In genomic region chrX:91279479-91279878, GRCh38 we compare ENCODE assay signal across 7 cellular contexts.
"Had no signal": no experiment of that assay in that cellular context is flagged by ENCODE, and none has a peak within 500 bp of the region (broad histone marks: within the 10 kb centered on the region; RNA-seq: fewer than 3 reads in every experiment).

No MANE protein-coding gene starts in this region.

- H3K9me3 Mint-ChIP-seq: GM23338 had no signal

- DNase-seq: H9, HCEC 1CT, KBM-7 had no signal

- H3K27me3 Mint-ChIP-seq: IgD-negative memory B cell had no signal

- H3K27ac Mint-ChIP-seq: GM23338, H9, IgD-negative memory B cell had no signal

- H3K36me3 Mint-ChIP-seq: IgD-negative memory B cell had no signal

- H3K4me1 Mint-ChIP-seq: GM23338, H9, IgD-negative memory B cell had no signal

- H3K4me3 ChIP-seq: GM23338 had no signal

- ATAC-seq: GM23338, HepG2 had no signal

- H3K4me3 Mint-ChIP-seq: GM23338, H9, IgD-negative memory B cell had no signal

- H3K27ac ChIP-seq: HL-60 had no signal
